ENCODE assay signal across 7 cellular contexts in the genomic region with DNA sequence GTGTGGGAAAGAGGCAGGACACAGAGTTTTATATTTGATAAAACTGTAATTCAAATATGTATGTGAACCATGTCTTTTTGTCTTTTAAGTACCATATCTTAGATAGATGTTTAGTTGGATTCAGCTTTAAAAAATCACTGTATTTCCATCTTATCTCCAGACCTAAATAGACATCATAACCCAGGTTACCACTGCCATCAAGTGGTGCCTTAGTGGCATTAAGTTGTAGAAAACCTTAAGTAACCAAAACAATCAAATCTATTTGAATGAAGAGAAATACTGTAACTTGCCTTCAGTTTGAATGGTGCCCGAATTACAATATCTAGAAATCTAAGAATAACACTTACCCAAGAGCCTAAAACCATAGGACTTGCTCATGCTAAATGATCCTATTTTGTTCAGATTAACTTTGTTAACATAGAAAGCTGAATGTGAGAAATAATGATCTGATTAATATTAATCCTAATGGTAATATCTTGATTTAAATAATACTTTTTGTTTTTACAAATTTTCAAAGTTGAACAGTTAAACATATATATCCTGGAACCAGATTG.
A peak's percentile ranks its signal among the peaks of the same experiment; 100 is the strongest.
DNase-seq lines count a peak whose midpoint lies in the region; ATAC-seq and TF ChIP-seq lines count a peak whose summit lies in the region.

No MANE protein-coding gene starts in this region.

- DNase-seq in NCI-H1105 treated with DMSO at 0.1 percent for 48 hours (lab: John Stamatoyannopoulos, UW): peak; percentile 60
- DNase-seq in astrocyte of the hippocampus (ENCODE audit: low read depth, low spot score): peak; percentile 68
- no peak for DNase-seq in mesothelial cell of epicardium (ENCODE audit: low spot score in 2 of 2, unreplicated experiment in 2 of 2)
- no peak for DNase-seq in retina
- DNase-seq in naive thymus-derived CD4-positive, alpha-beta T cell: no peak

- no peak for ATAC-seq in GM21717 (IDR thresholded peaks at IDR 0.05; ENCODE audit: unreplicated experiment)
- no peak for ATAC-seq in naive thymus-derived CD4-positive, alpha-beta T cell

- no peak overlapping the region for H3K27ac ChIP-seq in naive thymus-derived CD4-positive, alpha-beta T cell (ENCODE audit: low read depth, low read length)

- H3K9me3 Mint-ChIP-seq in mesothelial cell of epicardium: no peaks in the 10 kb centered on the region
- no peaks in the 10 kb centered on the region for H3K9me3 Mint-ChIP-seq in naive thymus-derived CD4-positive, alpha-beta T cell

- H3K4me1 Mint-ChIP-seq in mesothelial cell of epicardium: no peaks in the 10 kb centered on the region
- no peaks in the 10 kb centered on the region for H3K4me1 Mint-ChIP-seq in naive thymus-derived CD4-positive, alpha-beta T cell

- no peak overlapping the region for H3K27ac Mint-ChIP-seq in mesothelial cell of epicardium
- no peak overlapping the region for H3K27ac Mint-ChIP-seq in naive thymus-derived CD4-positive, alpha-beta T cell

- POLR2A ChIA-PET in naive thymus-derived CD4-positive, alpha-beta T cell (lab: Charles Lee): no interaction called here

- H3K9me3 ChIP-seq in naive thymus-derived CD4-positive, alpha-beta T cell (ENCODE audit: control insufficient read depth in 2 of 3, low read length in 3 of 3): no peaks in the 10 kb centered on the region

- no peak overlapping the region for H3K4me3 Mint-ChIP-seq in mesothelial cell of epicardium
- H3K4me3 Mint-ChIP-seq in naive thymus-derived CD4-positive, alpha-beta T cell: no peak overlapping the region

- intact Hi-C loops in naive thymus-derived CD4-positive, alpha-beta T cell (cut with micrococcal nuclease): loop anchor here in 1 of 2 donors (5.0 kb wide), 2 partner anchors 631 to 866 kb away; no protein-coding TSS in a partner anchor

- no peaks in the 10 kb centered on the region for H3K27me3 Mint-ChIP-seq in mesothelial cell of epicardium (ENCODE audit: low read depth)
- peaks cover 0 to 4% (median 0%) of the 10 kb centered on the region in 5 donors for H3K27me3 Mint-ChIP-seq in naive thymus-derived CD4-positive, alpha-beta T cell

- H3K36me3 ChIP-seq in naive thymus-derived CD4-positive, alpha-beta T cell (ENCODE audit: control insufficient read depth in 2 of 3, insufficient read depth in 3 of 3, low read length in 3 of 3): no peaks in the 10 kb centered on the region

- H3K27me3 ChIP-seq in naive thymus-derived CD4-positive, alpha-beta T cell (ENCODE audit: control insufficient read depth in 2 of 2, insufficient read depth in 2 of 2, low read length in 2 of 2): no peaks in the 10 kb centered on the region

- no peaks in the 10 kb centered on the region for H3K4me1 ChIP-seq in naive thymus-derived CD4-positive, alpha-beta T cell (ENCODE audit: control insufficient read depth in 2 of 2, insufficient read depth in 2 of 2, low read length in 2 of 2)

- H3K36me3 Mint-ChIP-seq in mesothelial cell of epicardium: no peaks in the 10 kb centered on the region
- no peaks in the 10 kb centered on the region for H3K36me3 Mint-ChIP-seq in naive thymus-derived CD4-positive, alpha-beta T cell

- H3K4me3 ChIP-seq in naive thymus-derived CD4-positive, alpha-beta T cell (ENCODE audit: low read length): no peak overlapping the region

- CTCF ChIA-PET in naive thymus-derived CD4-positive, alpha-beta T cell (lab: Charles Lee): no interaction called here

- TF ChIP-seq CTCF in GM12873 (IDR thresholded peaks at IDR 0.05; ENCODE audit: insufficient read depth, low read depth, low read length, missing control alignments) (peak; percentile 31), mesothelial cell of epicardium (IDR thresholded peaks at IDR 0.05; ENCODE audit: unreplicated experiment) (peak; percentile 28)

Comparison
In these comparisons a context has a peak if more than half of its experiments do, and no peak if none do; other contexts are left out.
1. DNase-seq: peak in NCI-H1105 treated with DMSO at 0.1 percent for 48 hours (single experiment) and astrocyte of the hippocampus (single experiment); none in mesothelial cell of epicardium (0 of 2), retina (single experiment) and naive thymus-derived CD4-positive, alpha-beta T cell (0 of 9).